Comparison of ENCODE assay signal across 11 cellular contexts in the genomic region with DNA sequence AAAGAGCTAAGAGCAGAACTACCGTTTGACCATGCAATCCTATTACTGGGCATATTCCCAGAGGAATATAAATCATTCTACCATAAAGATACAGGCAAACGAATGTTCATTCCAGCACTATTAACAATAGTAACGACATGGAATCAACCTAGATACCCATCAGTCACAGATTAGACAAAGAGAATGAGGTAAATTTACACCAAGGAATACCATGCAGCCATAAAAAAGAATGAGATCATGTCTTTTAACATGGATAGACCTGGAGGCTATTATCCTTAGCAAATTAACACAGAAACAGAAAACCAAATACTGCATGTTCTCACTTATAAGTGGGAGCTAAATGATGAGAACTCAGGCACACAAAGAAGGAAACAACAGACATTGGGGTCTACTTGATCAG.
"Had no signal": no experiment of that assay in that cellular context is flagged by ENCODE, and none has a peak within 500 bp of the region (broad histone marks: within the 10 kb centered on the region; RNA-seq: fewer than 3 reads in every experiment).

No MANE protein-coding gene starts in this region.

- FAIRE-seq: H1, H54 had no signal

- H3K4me3 ChIP-seq: GM23248, GM23338, HAP-1 had no signal

- H3K27ac ChIP-seq: GM23248 had no signal

- H3K4me1 ChIP-seq: HAP-1 had no signal

- H3K9me3 ChIP-seq: HAP-1 had no signal

- H3K36me3 ChIP-seq: HAP-1 had no signal

- DNase-seq: GM23248, GOT3, H7, H9, HCEC 1CT, HFFc6 had no signal

- ATAC-seq: GM23338, HCT116 had no signal

- H3K4me2 ChIP-seq: GM23338 had no signal
